In genomic region chr13:39531646-39532045, GRCh38 we compare ENCODE assay signal across 1 cellular context.
TF ChIP-seq lines count a peak whose summit lies in the region.

No MANE protein-coding gene starts in this region.

TF ChIP-seq in GM23338, 12 proteins besides CTCF, POLR2A, EP300 and RAD21 (continued from another document):
- TF ChIP-seq ZNF462 (CRISPR knock-in tag; IDR thresholded peaks at IDR 0.05) = no peak
- no peak for TF ChIP-seq ZNF331 (CRISPR knock-in tag; IDR thresholded peaks at IDR 0.05; ENCODE audit: low read depth)
